In genomic region chr4:82900335-82901128, GRCh38 we compare ENCODE assay signal across 1 cellular context.
TF ChIP-seq lines count a peak whose summit lies in the region.

TSS of gene THAP9 (plus strand) at chr4:82900735. CDS start at chr4:82900803, 68 bp downstream.

TF ChIP-seq in HEK293, 187 proteins besides CTCF, POLR2A, EP300 and RAD21 (continued from another document and continues in another):
- TF ChIP-seq ZNF16 (tag by site-specific recombination; IDR thresholded peaks at IDR 0.05; ENCODE audit: low read depth) (no peak), ZSCAN30 (tag by site-specific recombination; IDR thresholded peaks at IDR 0.05) (peak; percentile 79), ZNF362 (tag by site-specific recombination; IDR thresholded peaks at IDR 0.05) (no peak), ZIC2 (tag by site-specific recombination; IDR thresholded peaks at IDR 0.05) (0 out of 2 replicates have a peak, but pooled peaks have one; percentile 15), ZNF121 (tag by site-specific recombination; IDR thresholded peaks at IDR 0.05) (no peak), ZNF777 (tag by site-specific recombination; IDR thresholded peaks at IDR 0.05; ENCODE audit: borderline replicate concordance) (no peak), HIC1 (tag by site-specific recombination; IDR thresholded peaks at IDR 0.05) (no peak), PRDM4 (tag by site-specific recombination; IDR thresholded peaks at IDR 0.05) (0 out of 2 replicates have a peak, but pooled peaks have one; percentile 23), GLI4 (tag by site-specific recombination; IDR thresholded peaks at IDR 0.05) (no peak), KLF1 (tag by site-specific recombination; IDR thresholded peaks at IDR 0.05) (peak; percentile 52; the same call in 1 of the 2 replicates), ZNF335 (tag by site-specific recombination; conservative IDR thresholded peaks at IDR 0.05) (peak; percentile 75), ZNF311 (tag by site-specific recombination; IDR thresholded peaks at IDR 0.05; ENCODE audit: borderline replicate concordance) (no peak), ZBTB49 (tag by site-specific recombination; IDR thresholded peaks at IDR 0.05; ENCODE audit: low read depth) (no peak), SETDB1 (IDR thresholded peaks at IDR 0.05; ENCODE audit: insufficient read length, low read length) (no peak), ZNF404 (tag by site-specific recombination; IDR thresholded peaks at IDR 0.05) (no peak), ZNF138 (tag by site-specific recombination; IDR thresholded peaks at IDR 0.05; ENCODE audit: borderline replicate concordance) (no peak), ZBTB17 (tag by site-specific recombination; IDR thresholded peaks at IDR 0.05) (no peak; the same call in none of the 2 replicates), ZNF140 (tag by site-specific recombination; IDR thresholded peaks at IDR 0.05) (no peak), KLF9 (tag by site-specific recombination; IDR thresholded peaks at IDR 0.05; ENCODE audit: low read depth) (peak; percentile 57), ZNF423 (tag by site-specific recombination; IDR thresholded peaks at IDR 0.05) (no peak), ZBTB1 (tag by site-specific recombination; IDR thresholded peaks at IDR 0.05) (no peak), ZNF658 (tag by site-specific recombination; IDR thresholded peaks at IDR 0.05) (no peak), ZNF416 (tag by site-specific recombination; IDR thresholded peaks at IDR 0.05) (no peak), ZNF830 (tag by site-specific recombination; IDR thresholded peaks at IDR 0.05; ENCODE audit: low read depth) (no peak), ZNF664 (tag by site-specific recombination; IDR thresholded peaks at IDR 0.05) (no peak), ZNF350 (tag by site-specific recombination; IDR thresholded peaks at IDR 0.05) (no peak), INSM2 (tag by site-specific recombination; IDR thresholded peaks at IDR 0.05) (no peak), ZNF248 (tag by site-specific recombination; IDR thresholded peaks at IDR 0.05) (no peak), ZNF169 (tag by site-specific recombination; IDR thresholded peaks at IDR 0.05) (no peak), ZNF280D (tag by site-specific recombination; IDR thresholded peaks at IDR 0.05) (no peak), OVOL3 (tag by site-specific recombination; IDR thresholded peaks at IDR 0.05) (no peak), ZNF645 (tag by site-specific recombination; IDR thresholded peaks at IDR 0.05) (no peak), ZNF10 (tag by site-specific recombination; IDR thresholded peaks at IDR 0.05) (0 out of 2 replicates have a peak, but pooled peaks have one; percentile 14), ZBTB26 (tag by site-specific recombination; optimal IDR thresholded peaks at IDR 0.05) (peak; percentile 78), ZNF26 (tag by site-specific recombination; IDR thresholded peaks at IDR 0.05) (no peak), ZNF274 (IDR thresholded peaks at IDR 0.05; ENCODE audit: low read length) (no peak), ZNF274 (tag by site-specific recombination; IDR thresholded peaks at IDR 0.05; ENCODE audit: borderline replicate concordance) (no peak), SCRT1 (tag by site-specific recombination; IDR thresholded peaks at IDR 0.05; ENCODE audit: borderline replicate concordance) (no peak), PRDM6 (tag by site-specific recombination; IDR thresholded peaks at IDR 0.05) (no peak), ZNF747 (tag by site-specific recombination; IDR thresholded peaks at IDR 0.05) (no peak), HOXD13 (CRISPR knock-in tag; IDR thresholded peaks at IDR 0.05; ENCODE audit: borderline replicate concordance) (no peak; the same call in 1 of the 2 replicates), ZNF214 (tag by site-specific recombination; IDR thresholded peaks at IDR 0.05; ENCODE audit: borderline replicate concordance) (no peak), ZNF112 (tag by site-specific recombination; IDR thresholded peaks at IDR 0.05) (no peak), FEZF1 (tag by site-specific recombination; IDR thresholded peaks at IDR 0.05) (0 out of 2 replicates have a peak, but pooled peaks have one; percentile 25), ZNF548 (tag by site-specific recombination; IDR thresholded peaks at IDR 0.05) (no peak), ZFP69B (tag by site-specific recombination; IDR thresholded peaks at IDR 0.05) (peak; percentile 97), ZBTB21 (tag by site-specific recombination; IDR thresholded peaks at IDR 0.05) (peak; percentile 59)
